8 cellular contexts compared by ENCODE assay signal in genomic region chr14:24442240-24443052, GRCh38. TPM values are rescaled to one million over a fixed set of nuclear protein-coding genes. Genes with fewer than 3 reads are reported as not detected.
A peak's percentile ranks its signal among the peaks of the same experiment; 100 is the strongest.
DNase-seq lines count a peak whose midpoint lies in the region; ATAC-seq and TF ChIP-seq lines count a peak whose summit lies in the region.

Gene SDR39U1 (minus strand): TSS chr14:24442776. CDS start chr14:24442769, 7 bp downstream.

- H3K4me1 Mint-ChIP-seq in effector memory CD8-positive, alpha-beta T cell (ENCODE audit: low read depth in 2 of 2), result peaks cover 30 to 32% of the 10 kb centered on the region in 2 donors

- H3K9me3 Mint-ChIP-seq in effector memory CD8-positive, alpha-beta T cell, result no peaks in the 10 kb centered on the region

- peak; percentile 87 for ATAC-seq in effector memory CD8-positive, alpha-beta T cell (replicated peaks)

- no peak for TF ChIP-seq CTCF in GM20000 (IDR thresholded peaks at IDR 0.05; ENCODE audit: extremely low read depth, missing control alignments)

- no peaks in the 10 kb centered on the region for H3K27me3 Mint-ChIP-seq in effector memory CD8-positive, alpha-beta T cell

- DNase-seq in COLO668 (lab: John Stamatoyannopoulos, UW; ENCODE audit: unreplicated experiment), result peak; percentile 98
- peak; percentile 92 for DNase-seq in GM20000 (ENCODE audit: low spot score)
- peak; percentile 91 for DNase-seq in HT-29 (ENCODE audit: low spot score)
- DNase-seq in NOMO-1 (lab: John Stamatoyannopoulos, UW; ENCODE audit: unreplicated experiment in 2 of 2), result peak; percentile 99
- DNase-seq in effector memory CD8-positive, alpha-beta T cell, result peak; percentile 92 to 96 (median 95)
- DNase-seq in medulla oblongata (ENCODE audit: extremely low spot score), result peak; percentile 99
- peak; percentile 94 for DNase-seq in stimulated activated CD8-positive, alpha-beta memory T cell treated with anti-CD3 and anti-CD28 coated beads, Interleukin-12 subunit alpha, Interleukin-12 subunit beta, amount 100 ng/mL, for 1 hour (ENCODE audit: low read depth)

- CTCF ChIA-PET in activated CD8-positive, alpha-beta memory T cell treated with anti-CD3 and anti-CD28 coated beads for 36 hours (lab: Charles Lee), result interaction anchor here (0.6 to 3.4 kb wide), 6 partner anchors 9 to 109 kb away, joined by 3 to 45 read pairs (median 3); partner anchors contain the start of genes ADCY4, CBLN3 and KHNYN

- H3K36me3 Mint-ChIP-seq in effector memory CD8-positive, alpha-beta T cell (ENCODE audit: insufficient read depth), result peaks cover 38% of the 10 kb centered on the region

- POLR2A ChIA-PET in activated CD8-positive, alpha-beta memory T cell treated with anti-CD3 and anti-CD28 coated beads for 36 hours (lab: Charles Lee), result interaction anchor here (0.6 to 2.0 kb wide), 7 partner anchors 11 to 231 kb away, joined by 3 to 32 read pairs (median 6); partner anchors contain the start of genes CBLN3, KHNYN and TINF2

- peak within 1 kb of the TSS; percentile 94 to 97 for H3K27ac Mint-ChIP-seq in effector memory CD8-positive, alpha-beta T cell

- H3K4me3 Mint-ChIP-seq in effector memory CD8-positive, alpha-beta T cell, result peak within 1 kb of the TSS; percentile 92

RNA-seq across cellular contexts. Expression of gene SDR39U1, which starts in this region (rescaled TPM):
- 25.5 and 32.6 TPM in 2 replicates for total RNA-seq in HT-29 (2014; rRNA removed; shearing (Covaris generic))
- 10 to 100 TPM; 53.2 to 59.0 TPM for total RNA-seq in activated CD8-positive, alpha-beta memory T cell treated with anti-CD3 and anti-CD28 coated beads for 36 hours

Comparison
In these comparisons a context has a peak if more than half of its experiments do, and no peak if none do; other contexts are left out.
1. Peak in every context shown above with its lines: DNase-seq and ATAC-seq.